8 cellular contexts compared by ENCODE assay signal in genomic region chr1:153945131-153945794, GRCh38. TPM values are rescaled to one million over a fixed set of nuclear protein-coding genes. Genes with fewer than 3 reads are reported as not detected.
DNase-seq lines count a peak whose midpoint lies in the region; ATAC-seq, FAIRE-seq and TF ChIP-seq lines count a peak whose summit lies in the region.

No MANE protein-coding gene starts in this region.

- H3K36me3 ChIP-seq in WERI-Rb-1 = peaks cover 82% of the 10 kb centered on the region
- H3K36me3 ChIP-seq in bronchial epithelial cell (ENCODE audit: control insufficient read depth, insufficient read depth, low read length) = peaks cover 26% of the 10 kb centered on the region
- H3K36me3 ChIP-seq in left lung = peaks cover 0 to 69% of the 10 kb centered on the region in 2 donors

- intact Hi-C loops in left lung (cut with DNase I) = loop anchor here in 1 of 2 donors (10.0 kb wide), 1 partner anchor 120 kb away; no protein-coding TSS in a partner anchor

- DNase-seq in GDM1 (lab: John Stamatoyannopoulos, UW) (peak; percentile 76), HT1080 (ENCODE audit: low read depth) (peak; percentile 13), WERI-Rb-1 (no peak), bronchial epithelial cell (ENCODE audit: low read depth) (peak; percentile 24), left lung (peak; percentile 81 to 87), HuH-7.5 (ENCODE audit: low spot score) (no peak)
- peak in 2 of 3 donors; percentile 44 to 47 for DNase-seq in stimulated activated CD4-positive, alpha-beta T cell treated with anti-CD3 and anti-CD28 coated beads, TNF-alpha, amount 100 ng/mL, for 1 hour (ENCODE audit: low read depth in 3 of 3, low spot score in 1 of 3)

- FAIRE-seq in bronchial epithelial cell (lab: Jason Lieb, UNC) = peak; percentile 7

- H3K4me1 ChIP-seq in left lung = peaks cover 4 to 43% of the 10 kb centered on the region in 2 donors

- ATAC-seq in left lung (peak; percentile 45), GM18502 (IDR thresholded peaks at IDR 0.05; ENCODE audit: poor library complexity, unreplicated experiment) (no peak)

- TF ChIP-seq CTCF in WERI-Rb-1 (IDR thresholded peaks at IDR 0.05; ENCODE audit: low read depth, low read length) (no peak), bronchial epithelial cell (IDR thresholded peaks at IDR 0.05; ENCODE audit: insufficient read depth, low read length, severe bottlenecking) (no peak), left lung (IDR thresholded peaks at IDR 0.05) (no peak)

- H3K9me3 ChIP-seq in WERI-Rb-1 (ENCODE audit: severe bottlenecking) = no peaks in the 10 kb centered on the region
- H3K9me3 ChIP-seq in left lung = no peaks in the 10 kb centered on the region

- H3K27ac ChIP-seq in WERI-Rb-1 (peak overlapping the region; percentile 77), left lung (peak overlapping the region; percentile 97 to 99)

- H3K4me3 ChIP-seq in WERI-Rb-1 (ENCODE audit: low read depth, low read length) (peak overlapping the region; percentile 61), bronchial epithelial cell (ENCODE audit: low read depth, low read length) (peak overlapping the region; percentile 75), left lung (peak overlapping the region; percentile 85 to 96)

- H3K27me3 ChIP-seq in WERI-Rb-1 (ENCODE audit: insufficient read depth, low read depth, severe bottlenecking) (no peaks in the 10 kb centered on the region), bronchial epithelial cell (ENCODE audit: control insufficient read depth, insufficient read depth, low read length) (no peaks in the 10 kb centered on the region), left lung (no peaks in the 10 kb centered on the region)

RNA-seq across cellular contexts. Expression of gene DENND4B, which starts 1.3 kb away (rescaled TPM):
- total RNA-seq in HT1080 (2014; rRNA removed; shearing (Covaris generic)) = 15.2 and 17.6 TPM in 2 replicates
- polyA plus RNA-seq in HT1080 (2015; cell fraction: cytosol; rRNA removed) = 23.6 and 24.1 TPM in 2 replicates
- polyA plus RNA-seq in HT1080 (2015; cell fraction: nucleus; rRNA removed) = 148 and 152 TPM in 2 replicates
- total RNA-seq in bronchial epithelial cell (8.7 and 12.3 TPM in 2 replicates), left lung (100 to 1,000 TPM in 1 of 2 donors, 10 to 100 TPM in 1; 49.5 to 106 TPM)

RNA-seq across cellular contexts. Expression of gene CRTC2, which starts 13.1 kb away (rescaled TPM):
- total RNA-seq in HT1080 (2014; rRNA removed; shearing (Covaris generic)) = 17.6 and 26.6 TPM in 2 replicates
- 23.3 and 24.6 TPM in 2 replicates for polyA plus RNA-seq in HT1080 (2015; cell fraction: cytosol; rRNA removed)
- 44.7 and 57.7 TPM in 2 replicates for polyA plus RNA-seq in HT1080 (2015; cell fraction: nucleus; rRNA removed)
- total RNA-seq in bronchial epithelial cell = 2.6 and 4.7 TPM in 2 replicates
- 10 to 100 TPM; 39.7 to 54.3 TPM for total RNA-seq in left lung

RNA-seq across cellular contexts. Expression of gene SLC39A1, which starts 18.1 kb away (rescaled TPM):
- total RNA-seq in HT1080 (2014; rRNA removed; shearing (Covaris generic)) = 104 and 126 TPM in 2 replicates
- 85.1 and 85.5 TPM in 2 replicates for polyA plus RNA-seq in HT1080 (2015; cell fraction: cytosol; rRNA removed)
- polyA plus RNA-seq in HT1080 (2015; cell fraction: nucleus; rRNA removed) = 44.6 and 45.3 TPM in 2 replicates
- total RNA-seq in bronchial epithelial cell = 71.2 and 108 TPM in 2 replicates
- total RNA-seq in left lung = 100 to 1,000 TPM; 111 to 185 TPM

RNA-seq across cellular contexts. Expression of gene CREB3L4, which starts 22.4 kb away (rescaled TPM):
- 9.0 and 11.2 TPM in 2 replicates for total RNA-seq in HT1080 (2014; rRNA removed; shearing (Covaris generic))
- polyA plus RNA-seq in HT1080 (2015; cell fraction: cytosol; rRNA removed) = 15.8 TPM in 2 replicates
- 34.4 and 35.4 TPM in 2 replicates for polyA plus RNA-seq in HT1080 (2015; cell fraction: nucleus; rRNA removed)
- 4.6 and 7.1 TPM in 2 replicates for total RNA-seq in bronchial epithelial cell
- total RNA-seq in left lung = 1 to 10 TPM; 9.3 to 10.0 TPM

RNA-seq across cellular contexts. Expression of gene GATAD2B, which starts 22.5 kb away (rescaled TPM):
- 5.6 and 9.5 TPM in 2 replicates for total RNA-seq in HT1080 (2014; rRNA removed; shearing (Covaris generic))
- polyA plus RNA-seq in HT1080 (2015; cell fraction: cytosol; rRNA removed) = 9.7 and 15.9 TPM in 2 replicates
- 23.8 and 28.4 TPM in 2 replicates for polyA plus RNA-seq in HT1080 (2015; cell fraction: nucleus; rRNA removed)
- total RNA-seq in bronchial epithelial cell (1.8 and 3.7 TPM in 2 replicates), left lung (10 to 100 TPM; 36.8 to 41.5 TPM)

Comparison
In these comparisons a context has a peak if more than half of its experiments do, and no peak if none do; other contexts are left out.
1. DNase-seq: peak in GDM1 (single experiment), HT1080 (single experiment), bronchial epithelial cell (single experiment), left lung (2 of 2) and stimulated activated CD4-positive, alpha-beta T cell treated with anti-CD3 and anti-CD28 coated beads, TNF-alpha, amount 100 ng/mL, for 1 hour (2 of 3); none in WERI-Rb-1 (single experiment) and HuH-7.5 (single experiment).
2. Peak in every context shown above with its lines, with median percentiles within 50 percentile points of each other: H3K4me3 ChIP-seq.